Comparison of ENCODE assay signal across 11 cellular contexts in genomic region chr12:51855586-51856428, GRCh38. TPM values are rescaled to one million over a fixed set of nuclear protein-coding genes. Genes with fewer than 3 reads are reported as not detected.
DNase-seq lines count a peak whose midpoint lies in the region; ATAC-seq and TF ChIP-seq lines count a peak whose summit lies in the region.
"Had no signal": no experiment of that assay in that cellular context is flagged by ENCODE, and none has a peak within 500 bp of the region (broad histone marks: within the 10 kb centered on the region; RNA-seq: fewer than 3 reads in every experiment).

No MANE protein-coding gene starts in this region.

- H3K9me3 Mint-ChIP-seq in activated CD4-positive, alpha-beta memory T cell treated with anti-CD3 and anti-CD28 coated beads for 36 hours = no peaks in the 10 kb centered on the region

- H3K36me3 Mint-ChIP-seq in activated CD4-positive, alpha-beta memory T cell treated with anti-CD3 and anti-CD28 coated beads for 36 hours = no peaks in the 10 kb centered on the region
- H3K36me3 Mint-ChIP-seq: naive B cell had no signal

- DNase-seq in HCEC 1CT (peak; percentile 30), kidney tubule cell (ENCODE audit: low spot score) (peak; percentile 75), stromal cell of bone marrow (ENCODE audit: low read depth) (peak; percentile 32), NCI-H69 (lab: John Stamatoyannopoulos, UW) (no peak), gastrocnemius medialis (no peak)
- DNase-seq in activated CD4-positive, alpha-beta memory T cell treated with anti-CD3 and anti-CD28 coated beads for 36 hours = no peak
- DNase-seq: caudate nucleus, naive B cell, PC-3 had no signal

- H3K4me1 ChIP-seq in ectodermal cell (ENCODE audit: control insufficient read depth, insufficient read depth, low read length) (peaks cover 19% of the 10 kb centered on the region), gastrocnemius medialis (no peaks in the 10 kb centered on the region)

- in situ Hi-C loops in gastrocnemius medialis (cut with MboI; ENCODE audit: low sequenced_read_pairs in 4 of 4) = no loop called here

- H3K36me3 ChIP-seq in ectodermal cell (ENCODE audit: control insufficient read depth, insufficient read depth, low read length) (no peaks in the 10 kb centered on the region), gastrocnemius medialis (no peaks in the 10 kb centered on the region)

- POLR2A ChIA-PET in activated CD4-positive, alpha-beta memory T cell treated with anti-CD3 and anti-CD28 coated beads for 36 hours (lab: Charles Lee) = interaction anchor here (0.6 kb wide), 1 partner anchor 356 kb away, joined by 4 read pairs; no protein-coding TSS in a partner anchor

- H3K27me3 Mint-ChIP-seq in activated CD4-positive, alpha-beta memory T cell treated with anti-CD3 and anti-CD28 coated beads for 36 hours = peaks cover 13% of the 10 kb centered on the region

- no peak for TF ChIP-seq POLR2A in gastrocnemius medialis (IDR thresholded peaks at IDR 0.05)

- no peak overlapping the region for H3K27ac Mint-ChIP-seq in activated CD4-positive, alpha-beta memory T cell treated with anti-CD3 and anti-CD28 coated beads for 36 hours

- CTCF ChIA-PET in activated CD4-positive, alpha-beta memory T cell treated with anti-CD3 and anti-CD28 coated beads for 36 hours (lab: Charles Lee) = interaction anchor here (0.6 kb wide), 1 partner anchor 469 kb away, joined by 3 read pairs; no protein-coding TSS in a partner anchor

- no peak for TF ChIP-seq CTCF in gastrocnemius medialis (IDR thresholded peaks at IDR 0.05 in 4 of 5, conservative IDR thresholded peaks at IDR 0.05 in 1 of 5)

- H3K4me1 Mint-ChIP-seq in activated CD4-positive, alpha-beta memory T cell treated with anti-CD3 and anti-CD28 coated beads for 36 hours (ENCODE audit: low read depth) = peaks cover 9% of the 10 kb centered on the region

- WGBS in ectodermal cell, 2 experiments = 10% methylated on average over 21 of the region's 21 CpGs

- ATAC-seq in gastrocnemius medialis = no peak
- ATAC-seq in GM19351 (IDR thresholded peaks at IDR 0.05; ENCODE audit: unreplicated experiment) = no peak
- ATAC-seq: PC-3 had no signal

- H3K27ac ChIP-seq in ectodermal cell (ENCODE audit: insufficient read depth, low read depth, low read length, poor library complexity, severe bottlenecking) = peak overlapping the region; percentile 93
- no peak overlapping the region for H3K27ac ChIP-seq in gastrocnemius medialis

- peak overlapping the region; percentile 18 for H3K4me3 ChIP-seq in ectodermal cell (ENCODE audit: insufficient read depth, low read depth, low read length)
- peak overlapping the region in 1 of 4 donors; percentile 25 for H3K4me3 ChIP-seq in gastrocnemius medialis

- H3K27me3 ChIP-seq in ectodermal cell (ENCODE audit: control insufficient read depth, insufficient read depth, low read length, poor library complexity, severe bottlenecking) (no peaks in the 10 kb centered on the region), gastrocnemius medialis (no peaks in the 10 kb centered on the region)

- no peaks in the 10 kb centered on the region for H3K9me3 ChIP-seq in ectodermal cell (ENCODE audit: control insufficient read depth, low read length)
- no peaks in the 10 kb centered on the region for H3K9me3 ChIP-seq in gastrocnemius medialis

- H3K4me3 Mint-ChIP-seq in activated CD4-positive, alpha-beta memory T cell treated with anti-CD3 and anti-CD28 coated beads for 36 hours = no peak overlapping the region
- H3K4me3 Mint-ChIP-seq: naive B cell had no signal

- intact Hi-C loops in gastrocnemius medialis (cut with DNase I; ENCODE audit: low total_unique reads) = no loop called here
- intact Hi-C loops in activated CD4-positive, alpha-beta memory T cell treated with anti-CD3 and anti-CD28 coated beads for 36 hours (cut with micrococcal nuclease) = no loop called here

RNA-seq across cellular contexts. Expression of gene FIGNL2, which starts 7.3 kb away (rescaled TPM):
- 46.8 TPM for polyA plus RNA-seq in ectodermal cell (2013, experiment 1 of 4)
- polyA plus RNA-seq in ectodermal cell (2013, experiment 2 of 4) = 50.3 TPM
- 41.4 TPM for polyA plus RNA-seq in ectodermal cell (2013, experiment 3 of 4)
- polyA plus RNA-seq in ectodermal cell (2013, experiment 4 of 4) = 43.2 TPM
- total RNA-seq in gastrocnemius medialis = under 1 TPM in 2 of 4 donors, not detected in 2; 0.07 to 0.25 TPM
- total RNA-seq in activated CD4-positive, alpha-beta memory T cell treated with anti-CD3 and anti-CD28 coated beads for 36 hours = under 1 TPM; 0.29 to 0.31 TPM
- total RNA-seq: PC-3 had no signal

RNA-seq across cellular contexts. Expression of gene ANKRD33, which starts 32.1 kb away (rescaled TPM):
- 0.17 TPM for polyA plus RNA-seq in ectodermal cell (2013, experiment 1 of 4)
- polyA plus RNA-seq in ectodermal cell (2013, experiment 2 of 4) = 0.30 TPM
- polyA plus RNA-seq in ectodermal cell (2013, experiment 3 of 4) = 0.64 TPM
- polyA plus RNA-seq in ectodermal cell (2013, experiment 4 of 4) = 0.36 TPM
- total RNA-seq in gastrocnemius medialis = not detected
- not detected for total RNA-seq in activated CD4-positive, alpha-beta memory T cell treated with anti-CD3 and anti-CD28 coated beads for 36 hours
- total RNA-seq: PC-3 had no signal

RNA-seq across cellular contexts. Expression of gene ACVRL1, which starts 51.5 kb away (rescaled TPM):
- polyA plus RNA-seq in ectodermal cell (2013, experiment 1 of 4) = 0.87 TPM
- 0.28 TPM for polyA plus RNA-seq in ectodermal cell (2013, experiment 2 of 4)
- 0.59 TPM for polyA plus RNA-seq in ectodermal cell (2013, experiment 3 of 4)
- polyA plus RNA-seq in ectodermal cell (2013, experiment 4 of 4) = 0.61 TPM
- 10 to 100 TPM; 37.1 to 53.5 (median 43.3) TPM for total RNA-seq in gastrocnemius medialis
- total RNA-seq in activated CD4-positive, alpha-beta memory T cell treated with anti-CD3 and anti-CD28 coated beads for 36 hours = not detected
- total RNA-seq: PC-3 had no signal

Comparison
In these comparisons a context has a peak if more than half of its experiments do, and no peak if none do; other contexts are left out.
1. DNase-seq: peak in HCEC 1CT (single experiment), kidney tubule cell (single experiment) and stromal cell of bone marrow (single experiment); none in NCI-H69 (single experiment), gastrocnemius medialis (0 of 2) and activated CD4-positive, alpha-beta memory T cell treated with anti-CD3 and anti-CD28 coated beads for 36 hours (single experiment).
2. RNA of gene ACVRL1, which starts 51.5 kb away (total RNA-seq): 37.1 to 53.5 TPM in gastrocnemius medialis; not detected in activated CD4-positive, alpha-beta memory T cell treated with anti-CD3 and anti-CD28 coated beads for 36 hours; every median in the first group is over 10 times any median in the second.